In the genomic region with DNA sequence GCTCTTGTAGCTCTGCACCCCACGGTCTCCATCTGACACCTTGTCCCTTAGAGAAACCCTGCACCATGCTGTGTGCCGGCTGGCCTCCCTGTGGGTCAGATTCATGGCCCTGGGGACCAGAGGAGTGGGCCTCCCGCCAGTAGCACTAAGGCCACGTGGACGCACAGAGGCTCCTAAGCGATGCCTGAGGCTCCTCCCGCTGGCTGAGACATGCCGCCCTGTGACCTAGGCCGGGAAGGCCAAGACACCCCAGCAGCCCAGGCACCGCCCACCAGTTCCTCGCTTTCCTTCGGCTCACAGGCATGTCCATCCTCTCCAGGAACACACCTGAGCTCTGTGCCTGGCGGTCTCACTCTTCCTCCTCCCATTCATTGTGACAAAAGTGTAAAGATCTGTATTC, we compare ENCODE assay signal across 20 cellular contexts.
"Had no signal": no experiment of that assay in that cellular context is flagged by ENCODE, and none has a peak within 500 bp of the region (broad histone marks: within the 10 kb centered on the region; RNA-seq: fewer than 3 reads in every experiment).

No MANE protein-coding gene starts in this region.

- H3K27me3 Mint-ChIP-seq: dendritic cell treated with granulocyte-macrophage colony-stimulating factor and Interleukin-4, amounts not matched to agents 40 ng/mL and 50 ng/mL, for 4 days had no signal

- H3K4me1 ChIP-seq: colonic mucosa, foreskin keratinocyte, heart right ventricle, left lung, lower lobe of right lung had no signal

- H3K27ac ChIP-seq: colonic mucosa, dorsolateral prefrontal cortex, esophagus muscularis mucosa, foreskin keratinocyte, heart right ventricle, left lung, lower lobe of right lung had no signal

- DNase-seq: colonic mucosa; cortex of kidney; dorsolateral prefrontal cortex; effector CD4-positive, alpha-beta T cell; effector memory CD4-positive, alpha-beta T cell; foreskin keratinocyte; glutamatergic neuron; head of caudate nucleus; heart right ventricle; hippocampal formation; left cardiac atrium; left lung; left ventricle myocardium superior; lower lobe of right lung; mesenchymal stem cell; mucosa of descending colon; naive B cell had no signal

- H3K4me1 Mint-ChIP-seq: mesothelial cell of epicardium, naive B cell had no signal

- H3K9me3 Mint-ChIP-seq: dendritic cell treated with granulocyte-macrophage colony-stimulating factor and Interleukin-4, amounts not matched to agents 40 ng/mL and 50 ng/mL, for 4 days; mesothelial cell of epicardium; naive B cell had no signal

- H3K4me3 ChIP-seq: colonic mucosa, dorsolateral prefrontal cortex, esophagus muscularis mucosa, heart right ventricle, left lung, lower lobe of right lung, mucosa of descending colon had no signal

- H3K36me3 Mint-ChIP-seq: mesothelial cell of epicardium, naive B cell had no signal

- H3K27ac Mint-ChIP-seq: dendritic cell treated with granulocyte-macrophage colony-stimulating factor and Interleukin-4, amounts not matched to agents 40 ng/mL and 50 ng/mL, for 4 days; mesothelial cell of epicardium; naive B cell had no signal

- H3K27me3 ChIP-seq: colonic mucosa, esophagus muscularis mucosa had no signal

- H3K36me3 ChIP-seq: colonic mucosa, esophagus muscularis mucosa, heart right ventricle, left lung, lower lobe of right lung had no signal

- H3K9me3 ChIP-seq: colonic mucosa, esophagus muscularis mucosa, heart right ventricle, left lung, lower lobe of right lung, mucosa of descending colon had no signal

- H3K4me3 Mint-ChIP-seq: dendritic cell treated with granulocyte-macrophage colony-stimulating factor and Interleukin-4, amounts not matched to agents 40 ng/mL and 50 ng/mL, for 4 days; mesothelial cell of epicardium; naive B cell had no signal

- ATAC-seq: foreskin keratinocyte, heart right ventricle, left lung, left ventricle myocardium superior, lower lobe of right lung, mucosa of descending colon had no signal
